ENCODE assay signal across 15 cellular contexts in the genomic region with DNA sequence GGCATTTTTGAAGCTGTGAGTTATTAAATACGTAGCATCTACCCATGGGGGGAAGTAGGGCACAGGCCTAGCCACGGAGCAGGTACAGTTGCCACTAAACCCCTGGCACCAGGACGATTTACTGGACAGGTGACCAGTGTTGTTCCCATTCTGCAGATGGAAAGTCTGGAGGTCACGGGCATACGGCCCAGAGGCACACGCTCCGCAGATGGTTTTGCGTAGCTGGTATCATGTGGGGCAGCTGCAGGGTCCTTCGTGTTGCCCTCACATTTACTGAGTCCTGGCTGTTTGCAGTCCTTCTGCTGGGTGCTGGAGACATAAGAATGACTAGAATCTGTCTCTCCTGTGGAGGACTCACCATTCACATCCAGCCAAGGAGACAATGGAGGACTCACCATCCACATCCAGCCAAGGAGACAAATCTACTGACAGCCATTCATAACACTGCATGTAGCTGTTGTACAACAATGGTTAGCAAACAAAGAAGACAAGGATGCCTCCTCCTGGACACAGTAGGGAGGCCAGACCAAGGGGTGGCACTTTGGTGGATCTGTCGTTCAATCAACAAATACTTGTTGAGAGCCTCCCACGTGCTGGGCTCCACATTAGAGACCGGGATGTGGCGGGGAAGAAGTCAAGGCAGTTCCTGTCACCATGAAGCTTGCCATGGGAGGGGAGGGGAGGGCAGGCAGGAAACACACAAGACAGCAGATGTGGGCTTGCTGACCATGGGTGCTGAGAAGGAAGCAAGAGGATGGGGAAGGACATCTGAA. TPM values are rescaled to one million over a fixed set of nuclear protein-coding genes. Genes with fewer than 3 reads are reported as not detected.
"Had no signal": no experiment of that assay in that cellular context is flagged by ENCODE, and none has a peak within 500 bp of the region (broad histone marks: within the 10 kb centered on the region; RNA-seq: fewer than 3 reads in every experiment).

No MANE protein-coding gene starts in this region.

- H3K36me3 Mint-ChIP-seq: activated naive CD4-positive, alpha-beta T cell treated with anti-CD3 and anti-CD28 coated beads, Interleukin-2, amount 10 ng/mL, durations not matched to agents 7 days and 5 days had no signal

- H3K4me1 ChIP-seq: adrenal gland had no signal

- H3K27ac Mint-ChIP-seq: activated CD8-positive, alpha-beta T cell treated with anti-CD3 and anti-CD28 coated beads, Interleukin-2, amount 10 ng/mL, durations not matched to agents 7 days and 5 days; activated naive CD4-positive, alpha-beta T cell treated with anti-CD3 and anti-CD28 coated beads, Interleukin-2, amount 10 ng/mL, durations not matched to agents 7 days and 5 days; stimulated activated naive CD8-positive, alpha-beta T cell treated with anti-CD3 and anti-CD28 coated beads, Interleukin-15, Interleukin-2, amounts not matched to agents 100 ng/mL and 50 ng/mL, for 24 hours; T-helper 2 cell treated with Interferon-gamma antibody and Interleukin-4, amounts not matched to agents 5 μg/mL and 100 μg/mL, for 36 hours had no signal

- H3K4me1 Mint-ChIP-seq: activated naive CD4-positive, alpha-beta T cell treated with anti-CD3 and anti-CD28 coated beads, Interleukin-2, amount 10 ng/mL, durations not matched to agents 7 days and 5 days had no signal

- H3K9me3 ChIP-seq: adrenal gland, psoas muscle, SJSA1 had no signal

- H3K27ac ChIP-seq: adrenal gland, psoas muscle, SJSA1 had no signal

- H3K27me3 ChIP-seq: adrenal gland, SJSA1 had no signal

- H3K4me3 ChIP-seq: adrenal gland, psoas muscle, SJSA1 had no signal

- H3K9me3 Mint-ChIP-seq: nephron had no signal

- H3K4me3 Mint-ChIP-seq: activated CD8-positive, alpha-beta T cell treated with anti-CD3 and anti-CD28 coated beads, Interleukin-2, amount 10 ng/mL, durations not matched to agents 7 days and 5 days; activated naive CD4-positive, alpha-beta T cell treated with anti-CD3 and anti-CD28 coated beads, Interleukin-2, amount 10 ng/mL, durations not matched to agents 7 days and 5 days; nephron; stimulated activated naive CD8-positive, alpha-beta T cell treated with anti-CD3 and anti-CD28 coated beads, Interleukin-15, Interleukin-2, amounts not matched to agents 100 ng/mL and 50 ng/mL, for 24 hours; T-helper 2 cell treated with Interferon-gamma antibody and Interleukin-4, amounts not matched to agents 5 μg/mL and 100 μg/mL, for 36 hours had no signal

- DNase-seq: activated CD8-positive, alpha-beta memory T cell treated with anti-CD3 and anti-CD28 coated beads, Interleukin-2, amount 50 U/mL, for 48 hours; activated CD8-positive, alpha-beta T cell treated with anti-CD3 and anti-CD28 coated beads, Interleukin-2, amount 10 ng/mL, durations not matched to agents 7 days and 5 days; activated naive CD4-positive, alpha-beta T cell treated with anti-CD3 and anti-CD28 coated beads, Interleukin-2, amount 10 ng/mL, durations not matched to agents 7 days and 5 days; cerebellar nuclear complex; glutamatergic neuron; left colon; psoas muscle; stimulated activated CD4-positive, alpha-beta T cell treated with anti-CD3 and anti-CD28 coated beads, Interleukin-4, amount 100 ng/mL, for 24 hours; SW 1271 had no signal

- H3K36me3 ChIP-seq: adrenal gland had no signal

RNA-seq across cellular contexts. Expression of gene TWIST2, which starts 24.9 kb away (rescaled TPM):
- total RNA-seq: activated CD8-positive, alpha-beta T cell treated with anti-CD3 and anti-CD28 coated beads, Interleukin-2, amount 10 ng/mL, durations not matched to agents 7 days and 5 days; dermis microvascular lymphatic vessel endothelial cell had no signal
